ENCODE assay signal across 20 cellular contexts in the genomic region with DNA sequence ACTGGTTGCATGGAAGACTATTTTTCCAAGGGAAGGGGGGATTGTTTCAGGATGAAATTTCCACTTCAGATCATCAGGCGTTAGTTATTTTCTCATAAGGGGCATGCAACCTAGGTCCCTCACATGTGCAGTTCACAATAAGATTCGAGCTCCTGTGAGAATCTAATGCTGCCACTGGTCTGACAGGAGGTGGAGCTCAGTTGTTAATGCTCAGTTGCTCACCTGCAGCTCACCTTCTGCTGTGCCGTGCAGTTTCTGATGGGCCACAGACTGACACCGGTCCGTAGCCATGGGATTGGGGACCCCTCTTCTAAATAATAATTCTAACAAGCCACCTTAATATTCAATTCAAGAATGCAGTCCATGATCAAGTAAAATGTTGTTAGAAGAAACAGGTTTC. TPM values are rescaled to one million over a fixed set of nuclear protein-coding genes. Genes with fewer than 3 reads are reported as not detected.
"Had no signal": no experiment of that assay in that cellular context is flagged by ENCODE, and none has a peak within 500 bp of the region (broad histone marks: within the 10 kb centered on the region; RNA-seq: fewer than 3 reads in every experiment).

No MANE protein-coding gene starts in this region.

- H3K36me3 ChIP-seq: colonic mucosa, gastrocnemius medialis, upper lobe of right lung had no signal

- H3K9me3 ChIP-seq: colonic mucosa, gastrocnemius medialis, upper lobe of right lung had no signal

- H3K4me1 ChIP-seq: colonic mucosa had no signal

- H3K4me3 ChIP-seq: colonic mucosa, gastrocnemius medialis, upper lobe of right lung had no signal

- H3K27me3 ChIP-seq: colonic mucosa, gastrocnemius medialis, upper lobe of right lung had no signal

- H3K4me3 Mint-ChIP-seq: activated B cell treated with CpG ODN at 0.5 μM for 24 hours, neural crest cell had no signal

- H3K27ac ChIP-seq: upper lobe of right lung had no signal

- H3K4me1 Mint-ChIP-seq: neural crest cell had no signal

- DNase-seq: activated B cell treated with CpG ODN at 0.5 μM for 24 hours; activated CD4-positive, alpha-beta T cell treated with anti-CD3 and anti-CD28 coated beads, Interleukin-2, amount 10 ng/mL, durations not matched to agents 7 days and 5 days; activated T-cell treated with anti-CD3 and anti-CD28 coated beads, Interleukin-2, amount 50 U/mL, for 48 hours; colonic mucosa; effector CD4-positive, alpha-beta T cell; gastrocnemius medialis; hippocampal formation; left ventricle myocardium superior; mesenchymal stem cell; stimulated activated CD4-positive, alpha-beta T cell treated with anti-CD3 and anti-CD28 coated beads, Interleukin-12 subunit alpha, Interleukin-12 subunit beta, amount 100 ng/mL, for 4 hours; stimulated activated CD4-positive, alpha-beta T cell treated with anti-CD3 and anti-CD28 coated beads, Interleukin-2, amount 100 ng/mL, for 48 hours; stimulated activated CD8-positive, alpha-beta memory T cell treated with anti-CD3 and anti-CD28 coated beads, Interleukin-4, amount 100 ng/mL, for 48 hours; T-helper 1 cell; upper lobe of right lung had no signal

- H3K27ac Mint-ChIP-seq: activated B cell treated with CpG ODN at 0.5 μM for 24 hours had no signal

- H3K27me3 Mint-ChIP-seq: activated CD4-positive, alpha-beta T cell treated with anti-CD3 and anti-CD28 coated beads, Interleukin-2, amount 10 ng/mL, durations not matched to agents 7 days and 5 days had no signal

RNA-seq across cellular contexts. Expression of gene BOLL, which starts 54.2 kb away (rescaled TPM):
- total RNA-seq: activated B cell treated with CpG ODN at 0.5 μM for 24 hours; activated CD4-positive, alpha-beta T cell treated with anti-CD3 and anti-CD28 coated beads, Interleukin-2, amount 10 ng/mL, durations not matched to agents 7 days and 5 days; cardiac septum; colonic mucosa; endothelial cell of umbilical vein; kidney epithelial cell; left ventricle myocardium superior; neural crest cell; osteocyte; temporal lobe; upper lobe of right lung had no signal
